In genomic region chr5:83066548-83067110, GRCh38 we compare ENCODE assay signal across 34 cellular contexts. TPM values are rescaled to one million over a fixed set of nuclear protein-coding genes. Genes with fewer than 3 reads are reported as not detected.
A peak's percentile ranks its signal among the peaks of the same experiment; 100 is the strongest.
DNase-seq lines count a peak whose midpoint lies in the region; ATAC-seq, FAIRE-seq and TF ChIP-seq lines count a peak whose summit lies in the region.
"Had no signal": no experiment of that assay in that cellular context is flagged by ENCODE, and none has a peak within 500 bp of the region (broad histone marks: within the 10 kb centered on the region; RNA-seq: fewer than 3 reads in every experiment).

No MANE protein-coding gene starts in this region.

- H4K91ac ChIP-seq in H9 (ENCODE audit: insufficient read length, low read depth, low read length): no peak overlapping the region

- H3K4me1 Mint-ChIP-seq in CD14-positive monocyte: peaks cover 42% of the 10 kb centered on the region
- H3K4me1 Mint-ChIP-seq in H9: peaks cover 35 to 41% of the 10 kb centered on the region in 2 experiments
- H3K4me1 Mint-ChIP-seq: activated naive CD4-positive, alpha-beta T cell treated with anti-CD3 and anti-CD28 coated beads, Interleukin-2, amount 10 ng/mL, durations not matched to agents 7 days and 5 days had no signal

- peaks cover 53% of the 10 kb centered on the region for H3K36me3 ChIP-seq in K562 (ENCODE audit: control insufficient read depth, insufficient read depth, low read length)
- no peaks in the 10 kb centered on the region for H3K36me3 ChIP-seq in adrenal gland (replicated peaks in 1 of 2)
- H3K36me3 ChIP-seq: sigmoid colon had no signal

- TF ChIP-seq POLR2A in K562 (conservative IDR thresholded peaks at IDR 0.05): no peak
- TF ChIP-seq POLR2A in adrenal gland (IDR thresholded peaks at IDR 0.05): no peak

- intact Hi-C loops in CD14-positive monocyte (cut with micrococcal nuclease): no loop called here
- intact Hi-C loops in K562 (cut with micrococcal nuclease): no loop called here
- intact Hi-C loops in adrenal gland (cut with DNase I): no loop called here

- H3K4ac ChIP-seq in H9 (ENCODE audit: low read depth, low read length): no peak overlapping the region

- H3K9me3 ChIP-seq in H9 (ENCODE audit: control insufficient read depth, low read depth, low read length) (no peaks in the 10 kb centered on the region), K562 (replicated peaks; ENCODE audit: control insufficient read depth, insufficient read depth, low read depth, low read length) (no peaks in the 10 kb centered on the region), adrenal gland (replicated peaks in 1 of 3) (no peaks in the 10 kb centered on the region)
- H3K9me3 ChIP-seq: esophagus squamous epithelium, left lung, MG63, sigmoid colon, vagina had no signal

- no peaks in the 10 kb centered on the region; the same call in 1 of the 2 replicates for H3K4me1 ChIP-seq in H9 (ENCODE audit: insufficient read depth, low read length)
- peaks cover 0 to 4% of the 10 kb centered on the region in 2 experiments; a peak in 1 of 5 replicates for H3K4me1 ChIP-seq in K562 (replicated peaks in 1 of 2; ENCODE audit: control insufficient read depth in 2 of 2, insufficient read depth in 2 of 2, low read length in 2 of 2)
- peaks cover 9 to 49% of the 10 kb centered on the region in 2 donors for H3K4me1 ChIP-seq in adrenal gland (replicated peaks in 1 of 2)
- H3K4me1 ChIP-seq: foreskin keratinocyte had no signal

- H2AK5ac ChIP-seq in H9 (ENCODE audit: insufficient read length, low read length): no peak overlapping the region

- peak overlapping the region in 5 of 7 donors; percentile 54 to 88 (median 77) for H3K27ac Mint-ChIP-seq in CD14-positive monocyte
- peak overlapping the region; percentile 80 to 91 (median 87); a peak in 5 of 7 replicates for H3K27ac Mint-ChIP-seq in H9
- H3K27ac Mint-ChIP-seq: activated naive CD4-positive, alpha-beta T cell treated with anti-CD3 and anti-CD28 coated beads, Interleukin-2, amount 10 ng/mL, durations not matched to agents 7 days and 5 days; activated T-helper 17 cell treated with anti-CD3 and anti-CD28 coated beads, Interleukin-2, amount 50 U/mL, for 72 hours; stimulated activated naive CD8-positive, alpha-beta T cell treated with anti-CD3 and anti-CD28 coated beads, Interleukin-15, amount 100 ng/mL, for 72 hours; T-helper 2 cell treated with Interferon-gamma antibody and Interleukin-4, amounts not matched to agents 5 μg/mL and 100 μg/mL, for 36 hours had no signal

- H3K4me3 Mint-ChIP-seq in CD14-positive monocyte (no peak overlapping the region), H9 (no peak overlapping the region; a peak in 1 of 5 replicates)
- H3K4me3 Mint-ChIP-seq: activated naive CD4-positive, alpha-beta T cell treated with anti-CD3 and anti-CD28 coated beads, Interleukin-2, amount 10 ng/mL, durations not matched to agents 7 days and 5 days; activated T-helper 17 cell treated with anti-CD3 and anti-CD28 coated beads, Interleukin-2, amount 50 U/mL, for 72 hours; stimulated activated naive CD8-positive, alpha-beta T cell treated with anti-CD3 and anti-CD28 coated beads, Interleukin-15, amount 100 ng/mL, for 72 hours; T-helper 2 cell treated with Interferon-gamma antibody and Interleukin-4, amounts not matched to agents 5 μg/mL and 100 μg/mL, for 36 hours had no signal

- H4K20me1 ChIP-seq in H9 (ENCODE audit: control insufficient read depth, insufficient read depth, insufficient read length) (no peaks in the 10 kb centered on the region), K562 (replicated peaks; ENCODE audit: control insufficient read depth, insufficient read depth, low read length) (peaks cover 4% of the 10 kb centered on the region; the same call in 1 of the 2 replicates)

- H3K4me3 ChIP-seq in K562 (no peak overlapping the region), adrenal gland (no peak overlapping the region)
- H3K4me3 ChIP-seq: esophagus squamous epithelium, left lung, MG63, sigmoid colon, vagina had no signal

- H2BK120ac ChIP-seq in H9 (ENCODE audit: low read depth, low read length, poor library complexity, severe bottlenecking): no peak overlapping the region

- peaks cover 17 to 23% of the 10 kb centered on the region in 2 donors for H3K36me3 Mint-ChIP-seq in CD14-positive monocyte
- H3K36me3 Mint-ChIP-seq in H9 (ENCODE audit: insufficient read depth in 1 of 3, low read depth in 3 of 3): peaks cover 1 to 19% (median 15%) of the 10 kb centered on the region in 3 experiments; a peak in 6 of 7 replicates

- H4K5ac ChIP-seq in H9 (ENCODE audit: insufficient read length, low read depth, low read length): no peak overlapping the region

- ATAC-seq in K562 (peak; percentile 87), GM19463 (IDR thresholded peaks at IDR 0.05; ENCODE audit: unreplicated experiment) (no peak)
- ATAC-seq: activated T-helper 17 cell treated with anti-CD3 and anti-CD28 coated beads, Interleukin-2, amount 50 U/mL, for 72 hours; foreskin keratinocyte; left lung; Panc1; stimulated activated naive CD8-positive, alpha-beta T cell treated with anti-CD3 and anti-CD28 coated beads, Interleukin-15, amount 100 ng/mL, for 72 hours had no signal

- FAIRE-seq in K562 (lab: Jason Lieb, UNC): no peak
- FAIRE-seq: endometrium, HTR-8/SVneo had no signal

- no peaks in the 10 kb centered on the region for H3K23me2 ChIP-seq in H9 (ENCODE audit: insufficient read length, low read depth, low read length, poor library complexity, severe bottlenecking)

- no peak for TF ChIP-seq RAD21 in K562 (CRISPR knock-in tag; conservative IDR thresholded peaks at IDR 0.05 in 1 of 2, IDR thresholded peaks at IDR 0.05 in 1 of 2)

- H3K23ac ChIP-seq in H9 (ENCODE audit: insufficient read length, low read depth, low read length): no peak overlapping the region

- POLR2A ChIA-PET in K562 (lab: Yijun Ruan, JAX): interaction anchor here (0.7 kb wide), 1 partner anchor 11 kb away, joined by 3 read pairs; the partner anchor contains the start of genes TMEM167A and XRCC4

- H3K9me1 ChIP-seq in K562 (ENCODE audit: control insufficient read depth, insufficient read depth, low read length): no peaks in the 10 kb centered on the region

- in situ Hi-C loops in K562 (cut with MboI): no loop called here

- TF ChIP-seq EP300 in K562 (IDR thresholded peaks at IDR 0.05; ENCODE audit: low read length): no peak

- H2BK15ac ChIP-seq in H9 (ENCODE audit: low read depth, low read length): no peak overlapping the region

- H3K27me3 ChIP-seq in H9 (ENCODE audit: insufficient read depth, low read length) (no peaks in the 10 kb centered on the region), K562 (ENCODE audit: control insufficient read depth in 2 of 2, insufficient read depth in 2 of 2, low read length in 2 of 2) (no peaks in the 10 kb centered on the region), adrenal gland (no peaks in the 10 kb centered on the region)
- H3K27me3 ChIP-seq: esophagus squamous epithelium, foreskin keratinocyte, left lung, MG63, sigmoid colon, vagina had no signal

- H3K9me3 Mint-ChIP-seq in CD14-positive monocyte (no peaks in the 10 kb centered on the region), H9 (no peaks in the 10 kb centered on the region)
- H3K9me3 Mint-ChIP-seq: activated naive CD4-positive, alpha-beta T cell treated with anti-CD3 and anti-CD28 coated beads, Interleukin-2, amount 10 ng/mL, durations not matched to agents 7 days and 5 days; activated T-helper 17 cell treated with anti-CD3 and anti-CD28 coated beads, Interleukin-2, amount 50 U/mL, for 72 hours; brain; stimulated activated naive CD8-positive, alpha-beta T cell treated with anti-CD3 and anti-CD28 coated beads, Interleukin-15, amount 100 ng/mL, for 72 hours; T-helper 2 cell treated with Interferon-gamma antibody and Interleukin-4, amounts not matched to agents 5 μg/mL and 100 μg/mL, for 36 hours had no signal

- no peak overlapping the region for H2BK12ac ChIP-seq in H9 (ENCODE audit: insufficient read length, low read depth, low read length)

- no peak overlapping the region for H3K18ac ChIP-seq in H9 (ENCODE audit: insufficient read length, low read depth, low read length)

- no peak overlapping the region for H3K27ac ChIP-seq in H9 (ENCODE audit: insufficient read length, low read depth, low read length)
- no peak overlapping the region for H3K27ac ChIP-seq in K562 (ENCODE audit: extremely low read depth, low read depth, low read length)
- no peak overlapping the region for H3K27ac ChIP-seq in adrenal gland
- H3K27ac ChIP-seq: esophagus squamous epithelium, foreskin keratinocyte, left lung, sigmoid colon, vagina had no signal

- no TSS peak for BruUV-seq in K562 (replicated peaks; lab: Mats Ljungman, UMichigan)

- no peak overlapping the region for H2BK5ac ChIP-seq in H9 (ENCODE audit: insufficient read length, low read length)

- no CpG with 5 or more reads among the region's 3 CpGs for WGBS in H9 (ENCODE audit: extremely low coverage, insufficient read length, low lambda C conversion rate)
- 32% methylated on average over 3 of the region's 3 CpGs for WGBS in K562 (ENCODE audit: insufficient coverage, low coverage, missing lambda C conversion rate)
- WGBS in adrenal gland, 4 donors: 89 to 98% (median 91%) methylated on average over 3 of the region's 3 CpGs

- CTCF ChIA-PET in K562 (lab: Yijun Ruan, JAX; ENCODE audit: low intra/inter-chr PET ratio): no interaction called here

- no peak overlapping the region for H3K9ac ChIP-seq in H9 (ENCODE audit: extremely low read depth, insufficient read length, low read length)
- no peak overlapping the region for H3K9ac ChIP-seq in K562 (ENCODE audit: insufficient read depth in 1 of 2, low read depth in 2 of 2, low read length in 2 of 2)

- no peak overlapping the region for H2AFZ ChIP-seq in H9 (ENCODE audit: low read length)
- H2AFZ ChIP-seq in K562 (ENCODE audit: low read depth, low read length): no peak overlapping the region

- no peak overlapping the region for H4K8ac ChIP-seq in H9 (replicated peaks; ENCODE audit: insufficient read length, low read depth, low read length)

- no peaks in the 10 kb centered on the region for H3K79me1 ChIP-seq in H9 (ENCODE audit: insufficient read depth, low read depth, low read length, poor library complexity, severe bottlenecking)

- H3K79me2 ChIP-seq in H9 (ENCODE audit: insufficient read depth, low read length) (peaks cover 30% of the 10 kb centered on the region; the same call in 1 of the 2 replicates), K562 (ENCODE audit: control insufficient read depth, insufficient read depth, low read length) (peaks cover 100% of the 10 kb centered on the region)

- no peak overlapping the region for H3K4me2 ChIP-seq in H9 (ENCODE audit: insufficient read depth, insufficient read length, low read length)
- H3K4me2 ChIP-seq in K562 (ENCODE audit: insufficient read depth, low read length): no peak overlapping the region

- no peak overlapping the region for H2BK20ac ChIP-seq in H9 (ENCODE audit: low read depth, low read length, poor library complexity, severe bottlenecking)

- no peak overlapping the region for H3K14ac ChIP-seq in H9 (ENCODE audit: insufficient read depth, low read length)

- H3K56ac ChIP-seq in H9 (ENCODE audit: insufficient read length, low read depth, low read length): no peak overlapping the region

- H3T11ph ChIP-seq in H9 (ENCODE audit: low read length): no peak overlapping the region

- no peak for DNase-seq in CD14-positive monocyte (ENCODE audit: low spot score)
- DNase-seq in H9: no peak
- peak in 1 of 4 experiments; percentile 27 for DNase-seq in K562 (ENCODE audit: extremely low read depth in 1 of 4, low spot score in 3 of 4)
- peak; percentile 25 for DNase-seq in iPS-NIHi7 (ENCODE audit: extremely low spot score)
- DNase-seq in AG08396 (ENCODE audit: low spot score): no peak
- DNase-seq in adrenal gland: no peak
- no peak for DNase-seq in NCI-H187 (lab: John Stamatoyannopoulos, UW)
- DNase-seq: ACHN; activated naive CD4-positive, alpha-beta T cell treated with anti-CD3 and anti-CD28 coated beads, Interleukin-2, amount 10 ng/mL, durations not matched to agents 7 days and 5 days; cerebellar nuclear complex; EL; esophagus squamous epithelium; foreskin keratinocyte; KBM-7; left lung; mesenchymal stem cell; MG63; NCI-H1436; NCI-H2081 treated with DMSO at 0.1 percent for 48 hours; NCI-H345; NCI-H774; Right ventricle myocardium superior; sigmoid colon; stimulated activated CD4-positive, alpha-beta T cell treated with anti-CD3 and anti-CD28 coated beads, Interleukin-12 subunit alpha, Interleukin-12 subunit beta, amount 100 ng/mL, for 4 hours; stimulated activated CD4-positive, alpha-beta T cell treated with anti-CD3 and anti-CD28 coated beads, Interleukin-2, amount 100 ng/mL, for 48 hours; stimulated activated naive CD8-positive, alpha-beta T cell treated with anti-CD3 and anti-CD28 coated beads, Interleukin-15, amount 100 ng/mL, for 72 hours had no signal

- TF ChIP-seq CTCF in CD14-positive monocyte (IDR thresholded peaks at IDR 0.05) (no peak), H9 (conservative IDR thresholded peaks at IDR 0.05) (no peak), K562 (IDR thresholded peaks at IDR 0.05 in 2 of 3, conservative IDR thresholded peaks at IDR 0.05 in 1 of 3; ENCODE audit: insufficient read depth in 2 of 3, low read depth in 1 of 3, low read length in 3 of 3) (no peak), adrenal gland (IDR thresholded peaks at IDR 0.05) (no peak)

- H3K27me3 Mint-ChIP-seq in CD14-positive monocyte (ENCODE audit: low read depth in 3 of 3) (no peaks in the 10 kb centered on the region), H9 (ENCODE audit: low read depth) (no peaks in the 10 kb centered on the region)
- H3K27me3 Mint-ChIP-seq: activated naive CD4-positive, alpha-beta T cell treated with anti-CD3 and anti-CD28 coated beads, Interleukin-2, amount 10 ng/mL, durations not matched to agents 7 days and 5 days; activated T-helper 17 cell treated with anti-CD3 and anti-CD28 coated beads, Interleukin-2, amount 50 U/mL, for 72 hours; brain; stimulated activated naive CD8-positive, alpha-beta T cell treated with anti-CD3 and anti-CD28 coated beads, Interleukin-15, amount 100 ng/mL, for 72 hours had no signal

RNA-seq across cellular contexts. Expression of gene TMEM167A, which starts 10.6 kb away (rescaled TPM):
- polyA plus RNA-seq in CD14-positive monocyte (100 to 1,000 TPM; 288 to 337 TPM), K562 (2011; rRNA removed) (106 and 122 TPM in 2 replicates), K562 (2014; fragmentation: Illumina TruSeq; extraction: Trizol) (64.4 and 87.1 TPM in 2 replicates), K562 (2014; fragmentation: Nextera tagmentation; extraction: Ambion mirVana) (100 to 1,000 TPM; 367 to 458 TPM), K562 (2014; rRNA removed) (56.5 and 60.0 TPM in 2 replicates), adrenal gland (100 to 1,000 TPM in 1 of 3 donors, 10 to 100 TPM in 2; 23.9 to 164 (median 31.6) TPM)
- total RNA-seq in H9 (2021) (139 and 144 TPM in 2 replicates), K562 (2014; rRNA removed) (35.3 and 38.8 TPM in 2 replicates), K562 (2014; rRNA removed; fragmentation: Illumina TruSeq; extraction: Trizol) (110 and 140 TPM in 2 replicates), K562 (2015; rRNA removed; fragmentation: Illumina TruSeq; extraction: Trizol) (60.5 and 64.4 TPM in 2 replicates), K562 (2021) (110 and 113 TPM in 2 replicates), adrenal gland (100 to 1,000 TPM in 4 of 8 donors, 10 to 100 TPM in 4; 39.6 to 137 (median 86.7) TPM)
- total RNA-seq in K562 (2011; cell fraction: chromatin; rRNA removed; ENCODE audit: low replicate concordance): 7.1 and 39.6 TPM in 2 replicates
- 6.0 and 9.2 TPM in 2 replicates for total RNA-seq in K562 (2011; cell fraction: nucleolus; rRNA removed)
- 26.5 and 49.0 TPM in 2 replicates for total RNA-seq in K562 (2011; cell fraction: nucleoplasm; rRNA removed)
- polyA plus RNA-seq in K562 (2011; cell fraction: cytosol; rRNA removed): 11.4 and 41.5 TPM in 2 replicates
- polyA plus RNA-seq in K562 (2011; cell fraction: nucleus; rRNA removed): 13.8 and 38.3 TPM in 2 replicates
- polyA plus RNA-seq in K562 (2012): 78.5 and 79.9 TPM in 2 replicates
- 57.6 and 59.6 TPM in 2 replicates for polyA minus RNA-seq in K562 (2011; rRNA and poly(A)+ RNA removed)
- 16.3 and 21.5 TPM in 2 replicates for polyA minus RNA-seq in K562 (2011; cell fraction: cytosol; rRNA and poly(A)+ RNA removed)
- 19.7 and 38.0 TPM in 2 replicates for polyA minus RNA-seq in K562 (2011; cell fraction: nucleus; rRNA and poly(A)+ RNA removed)

RNA-seq across cellular contexts. Expression of gene XRCC4, which starts 10.7 kb away (rescaled TPM):
- polyA plus RNA-seq in CD14-positive monocyte (10 to 100 TPM; 16.3 to 21.8 TPM), K562 (2011; rRNA removed) (13.4 and 18.1 TPM in 2 replicates), K562 (2014; fragmentation: Illumina TruSeq; extraction: Trizol) (19.3 and 22.4 TPM in 2 replicates), K562 (2014; fragmentation: Nextera tagmentation; extraction: Ambion mirVana) (10 to 100 TPM; 57.5 to 61.6 TPM), K562 (2014; rRNA removed) (16.9 and 18.4 TPM in 2 replicates), adrenal gland (1 to 10 TPM; 2.4 to 8.0 (median 3.2) TPM)
- total RNA-seq in H9 (2021) (10.8 and 11.4 TPM in 2 replicates), K562 (2014; rRNA removed) (12.5 and 13.6 TPM in 2 replicates), K562 (2014; rRNA removed; fragmentation: Illumina TruSeq; extraction: Trizol) (28.8 and 35.1 TPM in 2 replicates), K562 (2015; rRNA removed; fragmentation: Illumina TruSeq; extraction: Trizol) (23.5 and 26.0 TPM in 2 replicates), K562 (2021) (15.4 and 15.7 TPM in 2 replicates), adrenal gland (10 to 100 TPM in 1 of 8 donors, 1 to 10 TPM in 7; 4.0 to 11.5 (median 6.3) TPM)
- total RNA-seq in K562 (2011; cell fraction: chromatin; rRNA removed; ENCODE audit: low replicate concordance): 5.5 and 26.9 TPM in 2 replicates
- total RNA-seq in K562 (2011; cell fraction: nucleolus; rRNA removed): 2.5 and 2.9 TPM in 2 replicates
- 9.6 and 14.4 TPM in 2 replicates for total RNA-seq in K562 (2011; cell fraction: nucleoplasm; rRNA removed)
- polyA plus RNA-seq in K562 (2011; cell fraction: cytosol; rRNA removed): 1.5 and 4.4 TPM in 2 replicates
- 2.3 and 3.7 TPM in 2 replicates for polyA plus RNA-seq in K562 (2011; cell fraction: nucleus; rRNA removed)
- polyA plus RNA-seq in K562 (2012): 16.3 and 16.4 TPM in 2 replicates
- 13.9 and 16.1 TPM in 2 replicates for polyA minus RNA-seq in K562 (2011; rRNA and poly(A)+ RNA removed)
- polyA minus RNA-seq in K562 (2011; cell fraction: cytosol; rRNA and poly(A)+ RNA removed): 1.5 and 1.8 TPM in 2 replicates
- polyA minus RNA-seq in K562 (2011; cell fraction: nucleus; rRNA and poly(A)+ RNA removed): 11.6 and 22.7 TPM in 2 replicates
